21 cellular contexts compared by ENCODE assay signal in genomic region chr12:56243731-56244181, GRCh38. TPM values are rescaled to one million over a fixed set of nuclear protein-coding genes. Genes with fewer than 3 reads are reported as not detected.
A peak's percentile ranks its signal among the peaks of the same experiment; 100 is the strongest.
DNase-seq lines count a peak whose midpoint lies in the region; ATAC-seq, FAIRE-seq and TF ChIP-seq lines count a peak whose summit lies in the region.
"Had no signal": no experiment of that assay in that cellular context is flagged by ENCODE, and none has a peak within 500 bp of the region (broad histone marks: within the 10 kb centered on the region; RNA-seq: fewer than 3 reads in every experiment).

No MANE protein-coding gene starts in this region.

- H3K4me3 ChIP-seq in A549, result no peak overlapping the region
- no peak overlapping the region for H3K4me3 ChIP-seq in cardiac fibroblast (replicated peaks in 1 of 2; ENCODE audit: low read depth in 2 of 2, low read length in 2 of 2)
- H3K4me3 ChIP-seq: uterus had no signal

- peaks cover 35% of the 10 kb centered on the region for H3K36me3 Mint-ChIP-seq in osteocyte (ENCODE audit: unreplicated experiment)
- H3K36me3 Mint-ChIP-seq: activated naive CD4-positive, alpha-beta T cell treated with anti-CD3 and anti-CD28 coated beads, Interleukin-2, amount 50 U/mL, for 24 hours; natural killer cell had no signal

- no peak for TF ChIP-seq POLR2A in A549 (IDR thresholded peaks at IDR 0.05; ENCODE audit: low read length)

- peaks cover 2% of the 10 kb centered on the region for H3K4me1 Mint-ChIP-seq in osteocyte (ENCODE audit: unreplicated experiment)
- H3K4me1 Mint-ChIP-seq: activated naive CD4-positive, alpha-beta T cell treated with anti-CD3 and anti-CD28 coated beads, Interleukin-2, amount 50 U/mL, for 24 hours; mesothelial cell of epicardium had no signal

- TF ChIP-seq EP300 in A549 (IDR thresholded peaks at IDR 0.05), result no peak

- CTCF ChIA-PET in A549 (lab: Yijun Ruan, JAX), result interaction anchor here (1.2 to 8.4 kb wide), 5 partner anchors 7 to 16 kb away, joined by 3 to 101 read pairs (median 4); partner anchors contain the start of gene ANKRD52

- TF ChIP-seq CTCF in A549 (IDR thresholded peaks at IDR 0.05) (no peak), cardiac fibroblast (IDR thresholded peaks at IDR 0.05; ENCODE audit: low read depth, low read length) (no peak), osteocyte (IDR thresholded peaks at IDR 0.05) (no peak)

- no peak for FAIRE-seq in A549 (lab: Jason Lieb, UNC)
- FAIRE-seq: astrocyte, GM12892 had no signal

- H3K9me3 Mint-ChIP-seq in osteocyte (ENCODE audit: unreplicated experiment), result no peaks in the 10 kb centered on the region
- H3K9me3 Mint-ChIP-seq: activated naive CD4-positive, alpha-beta T cell treated with anti-CD3 and anti-CD28 coated beads, Interleukin-2, amount 50 U/mL, for 24 hours; mesothelial cell of epicardium; natural killer cell had no signal

- no peak overlapping the region for H3K4me3 Mint-ChIP-seq in osteocyte (ENCODE audit: unreplicated experiment)
- H3K4me3 Mint-ChIP-seq: activated naive CD4-positive, alpha-beta T cell treated with anti-CD3 and anti-CD28 coated beads, Interleukin-2, amount 50 U/mL, for 24 hours; mesothelial cell of epicardium; natural killer cell had no signal

- TF ChIP-seq RAD21 in A549 (conservative IDR thresholded peaks at IDR 0.05 in 1 of 2, IDR thresholded peaks at IDR 0.05 in 1 of 2), result no peak

- H3K27ac Mint-ChIP-seq in osteocyte (ENCODE audit: unreplicated experiment), result no peak overlapping the region
- H3K27ac Mint-ChIP-seq: activated naive CD4-positive, alpha-beta T cell treated with anti-CD3 and anti-CD28 coated beads, Interleukin-2, amount 50 U/mL, for 24 hours; mesothelial cell of epicardium; natural killer cell had no signal

- no peaks in the 10 kb centered on the region for H3K27me3 Mint-ChIP-seq in osteocyte (ENCODE audit: unreplicated experiment)
- H3K27me3 Mint-ChIP-seq: activated naive CD4-positive, alpha-beta T cell treated with anti-CD3 and anti-CD28 coated beads, Interleukin-2, amount 50 U/mL, for 24 hours had no signal

- no peaks in the 10 kb centered on the region for H3K9me3 ChIP-seq in A549
- H3K9me3 ChIP-seq: uterus had no signal

- peak overlapping the region; percentile 13 to 59; a peak in 2 of 6 replicates for H3K27ac ChIP-seq in A549
- H3K27ac ChIP-seq: uterus had no signal

- no peak for DNase-seq in A549 (ENCODE audit: low read depth in 1 of 2, low spot score in 1 of 2)
- DNase-seq in LHCN-M2 (ENCODE audit: low read depth), result peak; percentile 29
- DNase-seq in cardiac fibroblast (ENCODE audit: low read depth in 2 of 2), result peak; percentile 9 to 29
- DNase-seq in iris pigment epithelial cell (ENCODE audit: low read depth), result peak; percentile 34
- no peak for DNase-seq in osteocyte (ENCODE audit: extremely low spot score, unreplicated experiment)
- DNase-seq in NCI-H2196 treated with DMSO at 0.1 percent for 48 hours (lab: John Stamatoyannopoulos, UW; ENCODE audit: unreplicated experiment), result no peak
- DNase-seq: C1 segment of cervical spinal cord, Calu3, GOT3, left colon, natural killer cell, NCI-H146, NCI-H526, T-helper 9 cell, uterus had no signal

- no peak overlapping the region for H3K4me2 ChIP-seq in A549

- POLR2A ChIA-PET in A549 (lab: Yijun Ruan, JAX), result no interaction called here

- ATAC-seq in A549 (peak in 1 of 2 experiments; percentile 12; a peak in 3 of 6 replicates), GM21825 (IDR thresholded peaks at IDR 0.05; ENCODE audit: unreplicated experiment) (no peak), GM18861 (IDR thresholded peaks at IDR 0.05; ENCODE audit: unreplicated experiment) (no peak)
- ATAC-seq: left colon, natural killer cell had no signal

- H3K4me1 ChIP-seq in A549, result peaks cover 19% of the 10 kb centered on the region
- H3K4me1 ChIP-seq: uterus had no signal

- WGBS in A549 (ENCODE audit: missing lambda C conversion rate), result 59% methylated on average over 3 of the region's 3 CpGs

TF ChIP-seq in A549, 52 proteins besides CTCF, POLR2A, EP300 and RAD21 (continues in another document):
- TF ChIP-seq GATA3 (IDR thresholded peaks at IDR 0.05; ENCODE audit: borderline replicate concordance), result no peak
- TF ChIP-seq REST (IDR thresholded peaks at IDR 0.05), result no peak
- TF ChIP-seq HOXB13 (CRISPR knock-in tag; IDR thresholded peaks at IDR 0.05; ENCODE audit: low read depth), result no peak
- TF ChIP-seq BHLHE40 (IDR thresholded peaks at IDR 0.05; ENCODE audit: low read depth, low read length), result no peak
- TF ChIP-seq RFX5 (IDR thresholded peaks at IDR 0.05), result no peak
- no peak for TF ChIP-seq CBX8 (IDR thresholded peaks at IDR 0.05)
- no peak for TF ChIP-seq RARB (CRISPR knock-in tag; IDR thresholded peaks at IDR 0.05)
- TF ChIP-seq CHD2 (IDR thresholded peaks at IDR 0.05; ENCODE audit: low read length, partially characterized antibody), result no peak

RNA-seq across cellular contexts. Expression of gene SLC39A5, which starts 13.9 kb away (rescaled TPM):
- polyA plus RNA-seq in A549 (2011; rRNA removed) (0.42 TPM in 1 of 2 replicates, not detected in the other), A549 (2017; fragmentation: RNase III; extraction: RNeasy Plus Mini Kit Qiagen cat#74134 plus additional on column Dnase treatment) (0.09 to 0.23 TPM in 2 of 3 replicates, not detected in the other)
- polyA plus RNA-seq in A549 (2012; cell fraction: cytosol; rRNA removed), result 0.17 and 0.21 TPM in 2 replicates
- polyA plus RNA-seq in A549 (2012; cell fraction: nucleus; rRNA removed), result 0.70 and 0.78 TPM in 2 replicates
- 1.2 TPM in 1 of 2 replicates, not detected in the other for polyA minus RNA-seq in A549 (2011; rRNA and poly(A)+ RNA removed)
- total RNA-seq in LHCN-M2 (2014; rRNA removed) (not detected in 2 replicates), osteocyte (0.81 TPM in 1 of 2 replicates, not detected in the other)
- polyA plus RNA-seq in LHCN-M2 (2012), result not detected
- total RNA-seq: Calu3 had no signal

RNA-seq across cellular contexts. Expression of gene ANKRD52, which starts 14.4 kb away (rescaled TPM):
- polyA plus RNA-seq in A549 (2011; rRNA removed) (26.1 and 35.1 TPM in 2 replicates), A549 (2017; fragmentation: RNase III; extraction: RNeasy Plus Mini Kit Qiagen cat#74134 plus additional on column Dnase treatment) (47.4 to 48.7 TPM (median 48.0 TPM) in 3 replicates)
- polyA plus RNA-seq in A549 (2012; cell fraction: cytosol; rRNA removed), result 31.9 and 40.1 TPM in 2 replicates
- polyA plus RNA-seq in A549 (2012; cell fraction: nucleus; rRNA removed), result 109 and 119 TPM in 2 replicates
- 57.3 and 62.5 TPM in 2 replicates for polyA minus RNA-seq in A549 (2011; rRNA and poly(A)+ RNA removed)
- total RNA-seq in LHCN-M2 (2014; rRNA removed) (32.6 and 36.9 TPM in 2 replicates), osteocyte (67.7 and 75.4 TPM in 2 replicates)
- polyA plus RNA-seq in LHCN-M2 (2012), result 57.1 TPM

RNA-seq across cellular contexts. Expression of gene NABP2, which starts 19.6 kb away (rescaled TPM):
- polyA plus RNA-seq in A549 (2011; rRNA removed), result 86.1 and 86.7 TPM in 2 replicates
- 96.7 and 97.4 TPM in 2 replicates for polyA plus RNA-seq in A549 (2012; cell fraction: cytosol; rRNA removed)
- polyA plus RNA-seq in A549 (2012; cell fraction: nucleus; rRNA removed), result 21.4 and 27.6 TPM in 2 replicates
- polyA plus RNA-seq in A549 (2017; fragmentation: RNase III; extraction: RNeasy Plus Mini Kit Qiagen cat#74134 plus additional on column Dnase treatment), result 64.1 to 69.6 TPM (median 65.2 TPM) in 3 replicates
- 31.6 and 42.1 TPM in 2 replicates for polyA minus RNA-seq in A549 (2011; rRNA and poly(A)+ RNA removed)
- 47.1 and 57.1 TPM in 2 replicates for total RNA-seq in LHCN-M2 (2014; rRNA removed)
- 53.7 TPM for polyA plus RNA-seq in LHCN-M2 (2012)
- 42.1 and 45.3 TPM in 2 replicates for total RNA-seq in osteocyte

RNA-seq across cellular contexts. Expression of gene RNF41, which starts 22.0 kb away (rescaled TPM):
- polyA plus RNA-seq in A549 (2011; rRNA removed) (47.8 and 65.1 TPM in 2 replicates), A549 (2017; fragmentation: RNase III; extraction: RNeasy Plus Mini Kit Qiagen cat#74134 plus additional on column Dnase treatment) (20.2 to 21.7 TPM (median 20.7 TPM) in 3 replicates)
- 53.7 and 59.6 TPM in 2 replicates for polyA plus RNA-seq in A549 (2012; cell fraction: cytosol; rRNA removed)
- polyA plus RNA-seq in A549 (2012; cell fraction: nucleus; rRNA removed), result 32.1 and 44.8 TPM in 2 replicates
- 168 and 180 TPM in 2 replicates for polyA minus RNA-seq in A549 (2011; rRNA and poly(A)+ RNA removed)
- total RNA-seq in LHCN-M2 (2014; rRNA removed) (50.3 and 52.8 TPM in 2 replicates), osteocyte (71.2 and 77.8 TPM in 2 replicates)
- 34.0 TPM for polyA plus RNA-seq in LHCN-M2 (2012)

RNA-seq across cellular contexts. Expression of gene COQ10A, which starts 23.0 kb away (rescaled TPM):
- polyA plus RNA-seq in A549 (2011; rRNA removed), result 40.9 and 41.2 TPM in 2 replicates
- polyA plus RNA-seq in A549 (2012; cell fraction: cytosol; rRNA removed), result 33.5 and 38.0 TPM in 2 replicates
- 73.4 and 87.0 TPM in 2 replicates for polyA plus RNA-seq in A549 (2012; cell fraction: nucleus; rRNA removed)
- 20.7 to 23.5 TPM (median 23.2 TPM) in 3 replicates for polyA plus RNA-seq in A549 (2017; fragmentation: RNase III; extraction: RNeasy Plus Mini Kit Qiagen cat#74134 plus additional on column Dnase treatment)
- 20.8 and 21.3 TPM in 2 replicates for polyA minus RNA-seq in A549 (2011; rRNA and poly(A)+ RNA removed)
- total RNA-seq in LHCN-M2 (2014; rRNA removed), result 16.5 and 20.8 TPM in 2 replicates
- polyA plus RNA-seq in LHCN-M2 (2012), result 14.1 TPM
- 12.8 and 14.4 TPM in 2 replicates for total RNA-seq in osteocyte

Comparison
In these comparisons a context has a peak if more than half of its experiments do, and no peak if none do; other contexts are left out.
1. DNase-seq: peak in LHCN-M2 (single experiment), cardiac fibroblast (2 of 2) and iris pigment epithelial cell (single experiment); none in A549 (0 of 2), osteocyte (single experiment) and NCI-H2196 treated with DMSO at 0.1 percent for 48 hours (single experiment).